In genomic region chr20:9218412-9219001, GRCh38 we compare ENCODE assay signal across 13 cellular contexts.
DNase-seq lines count a peak whose midpoint lies in the region; ATAC-seq, FAIRE-seq and TF ChIP-seq lines count a peak whose summit lies in the region.
"Had no signal": no experiment of that assay in that cellular context is flagged by ENCODE, and none has a peak within 500 bp of the region (broad histone marks: within the 10 kb centered on the region; RNA-seq: fewer than 3 reads in every experiment).

No MANE protein-coding gene starts in this region.

- no peaks in the 10 kb centered on the region; the same call in 1 of the 2 replicates for H4K20me1 ChIP-seq in PC-9 (ENCODE audit: insufficient read depth)

- H3K9ac ChIP-seq in SK-N-MC (ENCODE audit: insufficient read length), result no peak overlapping the region

- H3K36me3 Mint-ChIP-seq in activated naive CD8-positive, alpha-beta T cell treated with anti-CD3 and anti-CD28 coated beads for 36 hours, result no peaks in the 10 kb centered on the region

- no peak overlapping the region for H2AFZ ChIP-seq in PC-9

- no TSS peak for BruUV-seq in PC-9 (replicated peaks; lab: Mats Ljungman, UMichigan)

- no peak overlapping the region for H3K27ac ChIP-seq in SK-N-MC
- H3K27ac ChIP-seq in heart right ventricle, result peak overlapping the region in 9 of 10 donors; percentile 24 to 67 (median 48)
- H3K27ac ChIP-seq in PC-9, result no peak overlapping the region
- H3K27ac ChIP-seq: adrenal gland had no signal

- H3K27me3 ChIP-seq in heart right ventricle (no peaks in the 10 kb centered on the region), PC-9 (ENCODE audit: insufficient read depth, low read depth) (no peaks in the 10 kb centered on the region)
- H3K27me3 ChIP-seq: adrenal gland had no signal

- H3K4me3 Mint-ChIP-seq in activated naive CD8-positive, alpha-beta T cell treated with anti-CD3 and anti-CD28 coated beads for 36 hours, result no peak overlapping the region
- H3K4me3 Mint-ChIP-seq: effector memory CD8-positive, alpha-beta T cell; neural crest cell had no signal

- POLR2A ChIA-PET in PC-9 (lab: Charles Lee; ENCODE audit: unreplicated experiment), result no interaction called here

- H3K27me3 Mint-ChIP-seq in activated naive CD8-positive, alpha-beta T cell treated with anti-CD3 and anti-CD28 coated beads for 36 hours, result no peaks in the 10 kb centered on the region
- H3K27me3 Mint-ChIP-seq: effector memory CD8-positive, alpha-beta T cell had no signal

- CTCF ChIA-PET in PC-9 (lab: Charles Lee), result no interaction called here

- H3F3A ChIP-seq in PC-9 (ENCODE audit: insufficient read depth, low read depth), result no peaks in the 10 kb centered on the region

- TF ChIP-seq CTCF in heart right ventricle (IDR thresholded peaks at IDR 0.05) (no peak), PC-9 (conservative IDR thresholded peaks at IDR 0.05) (no peak)

- no peaks in the 10 kb centered on the region for H3K9me3 Mint-ChIP-seq in activated naive CD8-positive, alpha-beta T cell treated with anti-CD3 and anti-CD28 coated beads for 36 hours

- H3K9me3 ChIP-seq in SK-N-MC (ENCODE audit: low read depth, low read length) (no peaks in the 10 kb centered on the region), heart right ventricle (peaks cover 0 to 3% (median 0%) of the 10 kb centered on the region in 11 donors), PC-9 (ENCODE audit: insufficient read depth, low read depth) (no peaks in the 10 kb centered on the region)
- H3K9me3 ChIP-seq: adrenal gland had no signal

- no peaks in the 10 kb centered on the region for H3K9me2 ChIP-seq in PC-9 (ENCODE audit: insufficient read depth)

- H3K4me3 ChIP-seq in SK-N-MC, result 0 out of 2 replicates have a peak overlapping the region, but pooled peaks have one; percentile 17
- H3K4me3 ChIP-seq in heart right ventricle, result no peak overlapping the region
- H3K4me3 ChIP-seq in skeletal muscle cell (ENCODE audit: low read depth, low read length), result no peak overlapping the region
- no peak overlapping the region for H3K4me3 ChIP-seq in PC-9
- H3K4me3 ChIP-seq: adrenal gland had no signal

- peaks cover 0 to 52% (median 28%) of the 10 kb centered on the region in 9 donors for H3K4me1 ChIP-seq in heart right ventricle
- no peaks in the 10 kb centered on the region for H3K4me1 ChIP-seq in PC-9 (replicated peaks; ENCODE audit: insufficient read depth)

- peak; percentile 54 for DNase-seq in HCEC 1CT
- no peak for DNase-seq in SK-N-MC (ENCODE audit: low read depth, low spot score)
- DNase-seq in heart right ventricle, result no peak
- DNase-seq in skeletal muscle cell (ENCODE audit: low read depth), result peak; percentile 71
- no peak for DNase-seq in activated naive CD8-positive, alpha-beta T cell treated with anti-CD3 and anti-CD28 coated beads for 36 hours
- no peak for DNase-seq in PC-9
- DNase-seq in GM19239 (ENCODE audit: insufficient read length, low spot score), result no peak
- no peak for DNase-seq in COR-L47 (lab: John Stamatoyannopoulos, UW)
- DNase-seq: effector memory CD8-positive, alpha-beta T cell; NCI-H1105 treated with DMSO at 0.1 percent for 48 hours; stimulated activated CD4-positive, alpha-beta T cell treated with anti-CD3 and anti-CD28 coated beads, Interleukin-15, amount 100 ng/mL, for 24 hours had no signal

- H3K4me2 ChIP-seq in PC-9, result no peak overlapping the region

- intact Hi-C loops in heart right ventricle (cut with DNase I), result loop anchor here in 2 of 10 donors (5.0 to 10.0 kb wide), 3 partner anchors 129 to 146 kb away; no protein-coding TSS in a partner anchor
- intact Hi-C loops in PC-9 (cut with micrococcal nuclease; ENCODE audit: unreplicated experiment), result no loop called here

- no peaks in the 10 kb centered on the region for H3K79me2 ChIP-seq in PC-9 (ENCODE audit: low read depth)

- H3K36me3 ChIP-seq in SK-N-MC (ENCODE audit: insufficient read depth, low read length), result no peaks in the 10 kb centered on the region
- no peaks in the 10 kb centered on the region for H3K36me3 ChIP-seq in heart right ventricle
- H3K36me3 ChIP-seq in PC-9 (ENCODE audit: low read depth), result no peaks in the 10 kb centered on the region
- H3K36me3 ChIP-seq: adrenal gland had no signal

- no peaks in the 10 kb centered on the region for H3K4me1 Mint-ChIP-seq in activated naive CD8-positive, alpha-beta T cell treated with anti-CD3 and anti-CD28 coated beads for 36 hours

- peak; percentile 48 to 78 (median 72) for ATAC-seq in heart right ventricle
- ATAC-seq: effector memory CD8-positive, alpha-beta T cell had no signal

- H3K27ac Mint-ChIP-seq in activated naive CD8-positive, alpha-beta T cell treated with anti-CD3 and anti-CD28 coated beads for 36 hours, result no peak overlapping the region
- H3K27ac Mint-ChIP-seq: effector memory CD8-positive, alpha-beta T cell had no signal

- FAIRE-seq in GM19239 (lab: Jason Lieb, UNC), result no peak

- WGBS in heart right ventricle, 2 donors, result 31 to 34% methylated on average over 7 of the region's 7 CpGs

Comparison
In these comparisons a context has a peak if more than half of its experiments do, and no peak if none do; other contexts are left out.
1. DNase-seq: peak in HCEC 1CT (single experiment) and skeletal muscle cell (single experiment); none in SK-N-MC (single experiment), heart right ventricle (0 of 2), activated naive CD8-positive, alpha-beta T cell treated with anti-CD3 and anti-CD28 coated beads for 36 hours (single experiment), PC-9 (0 of 2), GM19239 (single experiment) and COR-L47 (single experiment).
2. H3K27ac ChIP-seq: peak in heart right ventricle (9 of 10); none in SK-N-MC (single experiment) and PC-9 (single experiment).